In the genomic region with DNA sequence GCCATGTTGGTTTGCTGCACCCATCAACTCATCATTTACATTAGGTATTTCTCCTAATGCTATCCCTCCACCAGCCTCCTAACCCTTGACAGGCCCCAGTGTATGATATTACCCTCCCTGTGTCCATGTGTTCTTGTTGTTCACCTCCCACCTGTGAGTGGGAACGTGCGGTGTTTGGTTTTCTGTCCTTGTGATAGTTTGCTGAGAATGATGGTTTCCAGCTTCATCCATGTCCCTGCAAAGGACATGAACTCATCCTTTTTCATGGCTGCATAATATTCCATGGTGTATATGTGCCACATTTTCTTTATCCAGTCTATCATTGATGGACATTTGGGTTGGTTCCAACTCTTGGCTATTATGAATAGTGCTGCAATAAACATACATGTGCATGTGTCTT, we compare ENCODE assay signal across 2 cellular contexts.
DNase-seq lines count a peak whose midpoint lies in the region; ATAC-seq, FAIRE-seq and TF ChIP-seq lines count a peak whose summit lies in the region.
"Not testable (repeated sequence)": the region's sequence is repeated elsewhere in the genome, so short reads cannot be mapped to it uniquely, and the experiment has no call there.

No MANE protein-coding gene starts in this region.

- H3K79me2 ChIP-seq in K562 (ENCODE audit: control insufficient read depth, insufficient read depth, low read length): not testable (repeated sequence)

- WGBS in K562 (ENCODE audit: insufficient coverage, low coverage, missing lambda C conversion rate): 0% methylated on average over 2 of the region's 2 CpGs

- not testable (repeated sequence) for DNase-seq in K562 (ENCODE audit: extremely low read depth in 1 of 4, low spot score in 3 of 4)

- H3K4me2 ChIP-seq in K562 (ENCODE audit: insufficient read depth, low read length): not testable (repeated sequence)

- in situ Hi-C loops in K562 (cut with MboI): not testable (repeated sequence)

- not testable (repeated sequence) for TF ChIP-seq EP300 in K562 (IDR thresholded peaks at IDR 0.05; ENCODE audit: low read length)

- not testable (repeated sequence) for TF ChIP-seq RAD21 in K562 (CRISPR knock-in tag; conservative IDR thresholded peaks at IDR 0.05 in 1 of 2, IDR thresholded peaks at IDR 0.05 in 1 of 2)

- POLR2A ChIA-PET in HEK293 (lab: Yijun Ruan, JAX); K562 (lab: Yijun Ruan, JAX): not testable (repeated sequence)

- FAIRE-seq in K562 (lab: Jason Lieb, UNC): not testable (repeated sequence)

- TF ChIP-seq CTCF in HEK293 (tag by site-specific recombination; IDR thresholded peaks at IDR 0.05); K562 (IDR thresholded peaks at IDR 0.05 in 2 of 3, conservative IDR thresholded peaks at IDR 0.05 in 1 of 3; ENCODE audit: insufficient read depth in 2 of 3, low read depth in 1 of 3, low read length in 3 of 3): not testable (repeated sequence)

- intact Hi-C loops in K562 (cut with micrococcal nuclease): not testable (repeated sequence)

- CTCF ChIA-PET in HEK293 (lab: Yijun Ruan, JAX); K562 (lab: Yijun Ruan, JAX; ENCODE audit: low intra/inter-chr PET ratio): not testable (repeated sequence)

- H3K4me1 ChIP-seq in HEK293 (ENCODE audit: control insufficient read depth, insufficient read depth, low read length); K562 (replicated peaks in 1 of 2; ENCODE audit: control insufficient read depth in 2 of 2, insufficient read depth in 2 of 2, low read length in 2 of 2): not testable (repeated sequence)

- not testable (repeated sequence) for H3K4me3 ChIP-seq in HEK293 (ENCODE audit: low read depth, low read length); K562

- H3K9me3 ChIP-seq in HEK293 (ENCODE audit: control insufficient read depth, insufficient read depth, low read depth, low read length); K562 (replicated peaks; ENCODE audit: control insufficient read depth, insufficient read depth, low read depth, low read length): not testable (repeated sequence)

- H4K20me1 ChIP-seq in K562 (replicated peaks; ENCODE audit: control insufficient read depth, insufficient read depth, low read length): not testable (repeated sequence)

- not testable (repeated sequence) for H3K36me3 ChIP-seq in HEK293 (ENCODE audit: control insufficient read depth in 2 of 2, insufficient read depth in 1 of 2, low read length in 2 of 2); K562 (ENCODE audit: control insufficient read depth, insufficient read depth, low read length)

- not testable (repeated sequence) for BruUV-seq in K562 (replicated peaks; lab: Mats Ljungman, UMichigan)

- H3K9me1 ChIP-seq in K562 (ENCODE audit: control insufficient read depth, insufficient read depth, low read length): not testable (repeated sequence)

- H3K9ac ChIP-seq in K562 (ENCODE audit: insufficient read depth in 1 of 2, low read depth in 2 of 2, low read length in 2 of 2): not testable (repeated sequence)

- not testable (repeated sequence) for H3K27ac ChIP-seq in HEK293 (ENCODE audit: extremely low read depth, low read depth, low read length); K562 (ENCODE audit: extremely low read depth, low read depth, low read length)

- not testable (repeated sequence) for H3K27me3 ChIP-seq in K562 (ENCODE audit: control insufficient read depth in 2 of 2, insufficient read depth in 2 of 2, low read length in 2 of 2)

- not testable (repeated sequence) for H2AFZ ChIP-seq in K562 (ENCODE audit: low read depth, low read length)

- not testable (repeated sequence) for ATAC-seq in K562

- TF ChIP-seq POLR2A in K562 (conservative IDR thresholded peaks at IDR 0.05): not testable (repeated sequence)

TF ChIP-seq in HEK293, 187 proteins besides CTCF, POLR2A, EP300 and RAD21:
- 0 out of 2 replicates have a peak, but pooled peaks have one; percentile 53 for TF ChIP-seq ZNF146 (tag by site-specific recombination; IDR thresholded peaks at IDR 0.05)

TF ChIP-seq in K562, 482 proteins besides CTCF, POLR2A, EP300 and RAD21:
- TF ChIP-seq ZNF146 (CRISPR knock-in tag; IDR thresholded peaks at IDR 0.05; ENCODE audit: unreplicated experiment): peak; percentile 87
- peak; percentile 46 for TF ChIP-seq RBM25 (IDR thresholded peaks at IDR 0.05; ENCODE audit: low read depth, low read length, severe bottlenecking)
